Comparison of ENCODE assay signal across 1 cellular context in genomic region chr16:1710811-1711507, GRCh38.
TF ChIP-seq lines count a peak whose summit lies in the region.

No MANE protein-coding gene starts in this region.

TF ChIP-seq in WTC11, 78 proteins besides CTCF, POLR2A, EP300 and RAD21 (continued from another document):
- TF ChIP-seq, protein P1, sequence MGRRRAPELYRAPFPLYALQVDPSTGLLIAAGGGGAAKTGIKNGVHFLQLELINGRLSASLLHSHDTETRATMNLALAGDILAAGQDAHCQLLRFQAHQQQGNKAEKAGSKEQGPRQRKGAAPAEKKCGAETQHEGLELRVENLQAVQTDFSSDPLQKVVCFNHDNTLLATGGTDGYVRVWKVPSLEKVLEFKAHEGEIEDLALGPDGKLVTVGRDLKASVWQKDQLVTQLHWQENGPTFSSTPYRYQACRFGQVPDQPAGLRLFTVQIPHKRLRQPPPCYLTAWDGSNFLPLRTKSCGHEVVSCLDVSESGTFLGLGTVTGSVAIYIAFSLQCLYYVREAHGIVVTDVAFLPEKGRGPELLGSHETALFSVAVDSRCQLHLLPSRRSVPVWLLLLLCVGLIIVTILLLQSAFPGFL (CRISPR knock-in tag; IDR thresholded peaks at IDR 0.05; ENCODE audit: borderline replicate concordance): no peak
- TF ChIP-seq CREB1 (CRISPR knock-in tag; IDR thresholded peaks at IDR 0.05): no peak
- no peak for TF ChIP-seq MYBL2 (CRISPR knock-in tag; IDR thresholded peaks at IDR 0.05)
- TF ChIP-seq USF2 (CRISPR knock-in tag; IDR thresholded peaks at IDR 0.05): no peak
- no peak for TF ChIP-seq MXD4 (CRISPR knock-in tag; IDR thresholded peaks at IDR 0.05; ENCODE audit: borderline replicate concordance)
- no peak for TF ChIP-seq GTF2I (CRISPR knock-in tag; conservative IDR thresholded peaks at IDR 0.05)
- no peak for TF ChIP-seq PRRX2 (CRISPR knock-in tag; IDR thresholded peaks at IDR 0.05)
- TF ChIP-seq ZNF317 (CRISPR knock-in tag; IDR thresholded peaks at IDR 0.05; ENCODE audit: borderline replicate concordance, low read depth): no peak
